Comparison of ENCODE assay signal across 8 cellular contexts in the genomic region with DNA sequence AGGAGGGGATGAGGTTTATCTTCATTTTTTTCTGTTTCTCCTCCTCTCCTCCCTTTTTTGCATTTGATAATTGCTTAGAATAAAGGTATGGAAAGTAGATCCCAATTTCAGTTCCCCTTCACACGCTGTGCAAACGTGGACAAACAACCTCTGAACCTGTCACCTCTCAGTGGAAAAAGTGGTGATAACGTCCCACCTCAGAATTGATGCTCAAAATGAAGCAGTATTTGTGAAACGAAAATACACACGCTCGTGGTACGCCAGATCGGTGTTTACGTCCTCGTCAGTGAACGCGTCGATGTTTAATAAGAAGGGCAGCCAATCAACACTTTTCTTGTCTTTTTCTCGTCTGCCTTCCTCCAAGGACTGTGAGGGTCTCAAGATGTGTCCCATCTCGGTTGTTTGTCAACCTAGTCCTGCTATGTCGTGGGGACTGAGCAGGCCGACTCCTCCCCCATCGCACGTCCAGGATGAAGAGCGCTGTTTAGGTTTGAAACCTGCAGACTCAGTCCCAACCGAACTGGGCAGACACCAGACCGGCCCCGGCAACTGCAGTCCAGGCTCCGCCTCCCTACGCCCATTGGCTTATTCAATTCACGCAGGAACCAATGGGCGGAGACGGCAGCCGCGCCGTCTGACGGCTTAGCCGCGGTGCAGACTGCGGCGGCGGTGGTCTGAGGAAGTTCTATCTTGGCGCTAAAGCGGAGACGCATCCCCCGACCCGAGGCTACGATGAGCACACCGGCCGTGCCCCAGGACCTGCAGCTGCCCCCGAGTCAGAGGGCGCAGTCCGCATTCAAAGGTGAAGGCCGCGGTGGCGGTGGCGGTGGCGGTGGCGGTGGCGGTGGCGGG. TPM values are rescaled to one million over a fixed set of nuclear protein-coding genes. Genes with fewer than 3 reads are reported as not detected.
DNase-seq lines count a peak whose midpoint lies in the region; ATAC-seq and TF ChIP-seq lines count a peak whose summit lies in the region.

A gene with protein sequence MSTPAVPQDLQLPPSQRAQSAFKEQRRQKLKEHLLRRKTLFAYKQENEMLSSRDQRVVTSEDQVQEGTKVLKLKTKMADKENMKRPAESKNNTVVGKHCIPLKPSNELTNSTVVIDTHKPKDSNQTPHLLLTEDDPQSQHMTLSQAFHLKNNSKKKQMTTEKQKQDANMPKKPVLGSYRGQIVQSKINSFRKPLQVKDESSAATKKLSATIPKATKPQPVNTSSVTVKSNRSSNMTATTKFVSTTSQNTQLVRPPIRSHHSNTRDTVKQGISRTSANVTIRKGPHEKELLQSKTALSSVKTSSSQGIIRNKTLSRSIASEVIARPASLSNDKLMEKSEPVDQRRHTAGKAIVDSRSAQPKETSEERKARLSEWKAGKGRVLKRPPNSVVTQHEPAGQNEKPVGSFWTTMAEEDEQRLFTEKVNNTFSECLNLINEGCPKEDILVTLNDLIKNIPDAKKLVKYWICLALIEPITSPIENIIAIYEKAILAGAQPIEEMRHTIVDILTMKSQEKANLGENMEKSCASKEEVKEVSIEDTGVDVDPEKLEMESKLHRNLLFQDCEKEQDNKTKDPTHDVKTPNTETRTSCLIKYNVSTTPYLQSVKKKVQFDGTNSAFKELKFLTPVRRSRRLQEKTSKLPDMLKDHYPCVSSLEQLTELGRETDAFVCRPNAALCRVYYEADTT (plus strand): TSS at position 654 of the 852 bp plus-strand sequence. CDS start 79 bp downstream, at position 733.

- DNase-seq in CMK (ENCODE audit: low read depth), result peak; percentile 94
- peak; percentile 96 for DNase-seq in GM20000 (ENCODE audit: low spot score)
- DNase-seq in HT-29 (ENCODE audit: low spot score), result peak; percentile 99
- DNase-seq in NOMO-1 (lab: John Stamatoyannopoulos, UW; ENCODE audit: unreplicated experiment in 2 of 2), result peak; percentile 96 to 98
- peak; percentile 93 to 96 (median 93) for DNase-seq in effector memory CD8-positive, alpha-beta T cell
- DNase-seq in memory B cell (ENCODE audit: low spot score in 2 of 2), result peak; percentile 92
- peak; percentile 83 for DNase-seq in stimulated activated CD8-positive, alpha-beta memory T cell treated with anti-CD3 and anti-CD28 coated beads, Interleukin-12 subunit alpha, Interleukin-12 subunit beta, amount 100 ng/mL, for 24 hours (ENCODE audit: extremely low read depth)

- no peak for TF ChIP-seq CTCF in GM20000 (IDR thresholded peaks at IDR 0.05; ENCODE audit: extremely low read depth, missing control alignments)

- CTCF ChIA-PET in activated CD8-positive, alpha-beta memory T cell treated with anti-CD3 and anti-CD28 coated beads for 36 hours (lab: Charles Lee), result no interaction called here

- H3K4me1 Mint-ChIP-seq in effector memory CD8-positive, alpha-beta T cell (ENCODE audit: low read depth in 2 of 2), result peaks cover 21 to 27% of the 10 kb centered on the region in 2 donors
- H3K4me1 Mint-ChIP-seq in memory B cell, result peaks cover 25% of the 10 kb centered on the region

- ATAC-seq in effector memory CD8-positive, alpha-beta T cell (replicated peaks), result peak; percentile 78
- ATAC-seq in memory B cell (ENCODE audit: low read depth), result peak; percentile 76

- POLR2A ChIA-PET in activated CD8-positive, alpha-beta memory T cell treated with anti-CD3 and anti-CD28 coated beads for 36 hours (lab: Charles Lee), result no interaction called here

- peak within 1 kb of the TSS; percentile 92 to 93 for H3K4me3 Mint-ChIP-seq in effector memory CD8-positive, alpha-beta T cell
- peak within 1 kb of the TSS; percentile 98 for H3K4me3 Mint-ChIP-seq in memory B cell

- H3K9me3 Mint-ChIP-seq in effector memory CD8-positive, alpha-beta T cell, result no peaks in the 10 kb centered on the region
- no peaks in the 10 kb centered on the region for H3K9me3 Mint-ChIP-seq in memory B cell

- H3K36me3 Mint-ChIP-seq in effector memory CD8-positive, alpha-beta T cell (ENCODE audit: insufficient read depth), result peaks cover 39% of the 10 kb centered on the region
- peaks cover 3% of the 10 kb centered on the region for H3K36me3 Mint-ChIP-seq in memory B cell

- no peaks in the 10 kb centered on the region for H3K27me3 Mint-ChIP-seq in effector memory CD8-positive, alpha-beta T cell
- no peaks in the 10 kb centered on the region for H3K27me3 Mint-ChIP-seq in memory B cell

- H3K27ac Mint-ChIP-seq in effector memory CD8-positive, alpha-beta T cell, result peak within 1 kb of the TSS; percentile 96 to 99
- peak within 1 kb of the TSS; percentile 98 for H3K27ac Mint-ChIP-seq in memory B cell

RNA-seq across cellular contexts. Expression of the gene that starts here (rescaled TPM):
- total RNA-seq in HT-29 (2014; rRNA removed; shearing (Covaris generic)), result 23.5 and 26.2 TPM in 2 replicates
- total RNA-seq in activated CD8-positive, alpha-beta memory T cell treated with anti-CD3 and anti-CD28 coated beads for 36 hours, result 10 to 100 TPM; 37.4 to 42.9 TPM

Comparison
In these comparisons a context has a peak if more than half of its experiments do, and no peak if none do; other contexts are left out.
1. Peak in every context shown above with its lines: DNase-seq and ATAC-seq.